In genomic region chr17:75307957-75308731, GRCh38 we compare ENCODE assay signal across 1 cellular context.
TF ChIP-seq lines count a peak whose summit lies in the region.

No MANE protein-coding gene starts in this region.

TF ChIP-seq in HepG2, 621 proteins besides CTCF, POLR2A, EP300 and RAD21 (continues in another document):
- TF ChIP-seq ZMAT3 (CRISPR knock-in tag; conservative IDR thresholded peaks at IDR 0.05) (peak; percentile 56), RORA (CRISPR knock-in tag; IDR thresholded peaks at IDR 0.05) (no peak), MAF1 (CRISPR knock-in tag; IDR thresholded peaks at IDR 0.05; ENCODE audit: borderline replicate concordance) (no peak; the same call in 1 of the 2 replicates), BRCA1 (CRISPR knock-in tag; IDR thresholded peaks at IDR 0.05) (no peak), SNAPC2 (CRISPR knock-in tag; IDR thresholded peaks at IDR 0.05) (no peak), CREM (IDR thresholded peaks at IDR 0.05) (no peak), CREM (CRISPR knock-in tag; IDR thresholded peaks at IDR 0.05) (no peak), NONO (IDR thresholded peaks at IDR 0.05) (no peak), NONO (CRISPR knock-in tag; conservative IDR thresholded peaks at IDR 0.05) (peak; percentile 11; the same call in 1 of the 2 replicates), PHF20 (CRISPR knock-in tag; IDR thresholded peaks at IDR 0.05) (peak; percentile 4; the same call in 1 of the 2 replicates), LCORL (IDR thresholded peaks at IDR 0.05) (no peak), LCORL (CRISPR knock-in tag; IDR thresholded peaks at IDR 0.05) (0 out of 2 replicates have a peak, but pooled peaks have one; percentile 7), DPF2 (CRISPR knock-in tag; IDR thresholded peaks at IDR 0.05; ENCODE audit: borderline replicate concordance, low read depth) (no peak), ZNF704 (CRISPR knock-in tag; IDR thresholded peaks at IDR 0.05; ENCODE audit: borderline replicate concordance) (0 out of 2 replicates have a peak, but pooled peaks have one; percentile 10), CCDC6 (CRISPR knock-in tag; IDR thresholded peaks at IDR 0.05) (peak; percentile 9; the same call in 1 of the 2 replicates), TFDP2 (CRISPR knock-in tag; IDR thresholded peaks at IDR 0.05) (no peak), HOXA7 (CRISPR knock-in tag; IDR thresholded peaks at IDR 0.05) (no peak), SALL1 (CRISPR knock-in tag; IDR thresholded peaks at IDR 0.05) (peak; percentile 26; the same call in 1 of the 2 replicates), AHR (CRISPR knock-in tag; IDR thresholded peaks at IDR 0.05) (no peak), ZBTB40 (IDR thresholded peaks at IDR 0.05) (no peak), ZBTB40 (CRISPR knock-in tag; IDR thresholded peaks at IDR 0.05) (0 out of 2 replicates have a peak, but pooled peaks have one; percentile 12), RFXAP (CRISPR knock-in tag; IDR thresholded peaks at IDR 0.05; ENCODE audit: borderline replicate concordance) (peak; percentile 16; the same call in 1 of the 2 replicates), AGO2 (optimal IDR thresholded peaks at IDR 0.05; ENCODE audit: low read depth, low read length) (no peak), ZNF367 (CRISPR knock-in tag; IDR thresholded peaks at IDR 0.05; ENCODE audit: borderline replicate concordance) (no peak), ZBTB38 (CRISPR knock-in tag; IDR thresholded peaks at IDR 0.05) (peak; percentile 95), ZNF782 (CRISPR knock-in tag; IDR thresholded peaks at IDR 0.05; ENCODE audit: borderline replicate concordance) (no peak), XBP1 (CRISPR knock-in tag; IDR thresholded peaks at IDR 0.05) (no peak), MXD4 (CRISPR knock-in tag; IDR thresholded peaks at IDR 0.05) (no peak), PATZ1 (CRISPR knock-in tag; IDR thresholded peaks at IDR 0.05) (no peak), KLF12 (CRISPR knock-in tag; IDR thresholded peaks at IDR 0.05; ENCODE audit: borderline replicate concordance) (0 out of 2 replicates have a peak, but pooled peaks have one; percentile 22), ZNF275 (CRISPR knock-in tag; IDR thresholded peaks at IDR 0.05; ENCODE audit: borderline replicate concordance) (0 out of 2 replicates have a peak, but pooled peaks have one; percentile 5), PRPF4 (IDR thresholded peaks at IDR 0.05; ENCODE audit: low read depth, low read length, poor library complexity, severe bottlenecking) (peak; percentile 33), ZNF569 (CRISPR knock-in tag; IDR thresholded peaks at IDR 0.05; ENCODE audit: borderline replicate concordance) (no peak), ZNF451 (CRISPR knock-in tag; IDR thresholded peaks at IDR 0.05) (no peak), FOXO1 (CRISPR knock-in tag; IDR thresholded peaks at IDR 0.05) (no peak), ZNF362 (CRISPR knock-in tag; IDR thresholded peaks at IDR 0.05; ENCODE audit: borderline replicate concordance) (no peak), TRIM22 (IDR thresholded peaks at IDR 0.05) (no peak), ZNF12 (CRISPR knock-in tag; IDR thresholded peaks at IDR 0.05) (0 out of 2 replicates have a peak, but pooled peaks have one; percentile 12), ZNF224 (CRISPR knock-in tag; IDR thresholded peaks at IDR 0.05) (0 out of 2 replicates have a peak, but pooled peaks have one; percentile 75), MIXL1 (CRISPR knock-in tag; IDR thresholded peaks at IDR 0.05) (0 out of 2 replicates have a peak, but pooled peaks have one; percentile 2), ZKSCAN1 (IDR thresholded peaks at IDR 0.05; ENCODE audit: low read length) (no peak), ZNF33A (CRISPR knock-in tag; IDR thresholded peaks at IDR 0.05; ENCODE audit: borderline replicate concordance) (no peak), ZNF512B (CRISPR knock-in tag; IDR thresholded peaks at IDR 0.05; ENCODE audit: borderline replicate concordance) (0 out of 2 replicates have a peak, but pooled peaks have one; percentile 17), SP4 (CRISPR knock-in tag; IDR thresholded peaks at IDR 0.05) (peak; percentile 66; the same call in 1 of the 2 replicates), SALL2 (CRISPR knock-in tag; IDR thresholded peaks at IDR 0.05) (0 out of 2 replicates have a peak, but pooled peaks have one; percentile 35), CHCHD3 (CRISPR knock-in tag; IDR thresholded peaks at IDR 0.05) (no peak)
